In genomic region chr6:13908955-13909381, GRCh38 we compare ENCODE assay signal across 8 cellular contexts. TPM values are rescaled to one million over a fixed set of nuclear protein-coding genes. Genes with fewer than 3 reads are reported as not detected.
DNase-seq lines count a peak whose midpoint lies in the region; ATAC-seq and TF ChIP-seq lines count a peak whose summit lies in the region.

No MANE protein-coding gene starts in this region.

- no peaks in the 10 kb centered on the region for H3K36me3 ChIP-seq in Panc1 (ENCODE audit: control insufficient read depth, insufficient read depth, low read length)
- no peaks in the 10 kb centered on the region for H3K36me3 ChIP-seq in psoas muscle (ENCODE audit: insufficient read depth in 1 of 2, low read depth in 1 of 2)

- TF ChIP-seq CTCF in LNCaP clone FGC (IDR thresholded peaks at IDR 0.05; ENCODE audit: control insufficient read depth, extremely low read depth, insufficient read depth) = peak; percentile 73
- TF ChIP-seq CTCF in Panc1 (IDR thresholded peaks at IDR 0.05) = peak; percentile 89
- peak; percentile 86 for TF ChIP-seq CTCF in psoas muscle (IDR thresholded peaks at IDR 0.05)

- H3K4me1 ChIP-seq in Panc1 (ENCODE audit: control insufficient read depth, insufficient read depth, low read length) = no peaks in the 10 kb centered on the region
- H3K4me1 ChIP-seq in psoas muscle = no peaks in the 10 kb centered on the region

- H3K27ac ChIP-seq in Panc1 (ENCODE audit: low read length) (no peak overlapping the region), psoas muscle (no peak overlapping the region)

- H3K9me3 ChIP-seq in Panc1 (ENCODE audit: control insufficient read depth, insufficient read depth, low read depth, low read length) (no peaks in the 10 kb centered on the region), psoas muscle (no peaks in the 10 kb centered on the region)

- H3K4me3 ChIP-seq in LNCaP clone FGC (ENCODE audit: low read depth, low read length) (no peak overlapping the region), Panc1 (ENCODE audit: low read depth in 2 of 2, low read length in 2 of 2) (no peak overlapping the region), psoas muscle (no peak overlapping the region)

- no TSS peak for BruUV-seq in Panc1 (replicated peaks; lab: Mats Ljungman, UMichigan)

- CTCF ChIA-PET in Panc1 (lab: Charles Lee) = interaction anchor here (1.0 to 2.4 kb wide), 3 partner anchors 35 to 158 kb away, joined by 3 to 22 read pairs (median 11); no protein-coding TSS in a partner anchor

- DNase-seq in SIG-M5 treated with dmso at 0.1 percent for 504 hours (lab: John Stamatoyannopoulos, UW; ENCODE audit: unreplicated experiment) (peak; percentile 52), SIG-M5 (lab: John Stamatoyannopoulos, UW) (no peak), LNCaP clone FGC (ENCODE audit: low read depth) (peak; percentile 64), Panc1 (ENCODE audit: low read depth, low spot score) (no peak), glomerular endothelial cell (ENCODE audit: extremely low read depth, low read depth, low spot score) (peak; percentile 51), psoas muscle (no peak)
- DNase-seq in activated naive CD4-positive, alpha-beta T cell treated with anti-CD3 and anti-CD28 coated beads, Interleukin-2, amount 50 U/mL, for 16 hours = peak; percentile 23

- in situ Hi-C loops in Panc1 (cut with HindIII; ENCODE audit: low pct_unique_long_range_greater_than_20kb, low sequenced_read_pairs) = no loop called here

- H3K27me3 ChIP-seq in Panc1 (ENCODE audit: control insufficient read depth, insufficient read depth, low read length) = no peaks in the 10 kb centered on the region
- peaks cover 0 to 4% (median 0%) of the 10 kb centered on the region in 3 donors for H3K27me3 ChIP-seq in psoas muscle (ENCODE audit: insufficient read depth in 3 of 3, low read length in 2 of 3)

- POLR2A ChIA-PET in Panc1 (lab: Charles Lee) = no interaction called here

- intact Hi-C loops in Panc1 (cut with micrococcal nuclease; ENCODE audit: unreplicated experiment) = loop anchor here (1.0 to 5.0 kb wide), 4 partner anchors 112 to 233 kb away; no protein-coding TSS in a partner anchor
- intact Hi-C loops in psoas muscle (cut with DNase I) = loop anchor here (2.0 to 5.0 kb wide), 4 partner anchors 138 to 236 kb away; no protein-coding TSS in a partner anchor

- ATAC-seq in Panc1 (peak; percentile 90), psoas muscle (peak; percentile 61 to 85 (median 65)), GM21717 (IDR thresholded peaks at IDR 0.05; ENCODE audit: unreplicated experiment) (no peak)

- 0 to 1% (median 1%) methylated on average over 3 of the region's 3 CpGs for WGBS in psoas muscle, 3 donors

RNA-seq across cellular contexts. Expression of gene RNF182, which starts 15.8 kb away (rescaled TPM):
- total RNA-seq in Panc1 (2021; ENCODE audit: unreplicated experiment) = 22.2 TPM
- polyA plus RNA-seq in Panc1 (2012; ENCODE audit: insufficient read length) = 11.5 TPM
- 4.0 and 7.2 TPM in 2 replicates for total RNA-seq in glomerular endothelial cell
- under 1 TPM in 1 of 4 donors, not detected in 3; 0.09 TPM for total RNA-seq in psoas muscle
- polyA plus RNA-seq in psoas muscle = under 1 TPM; 0.01 to 0.05 (median 0.03) TPM

Comparison
In these comparisons a context has a peak if more than half of its experiments do, and no peak if none do; other contexts are left out.
1. DNase-seq: peak in SIG-M5 treated with dmso at 0.1 percent for 504 hours (single experiment), LNCaP clone FGC (single experiment), activated naive CD4-positive, alpha-beta T cell treated with anti-CD3 and anti-CD28 coated beads, Interleukin-2, amount 50 U/mL, for 16 hours (single experiment) and glomerular endothelial cell (single experiment); none in SIG-M5 (single experiment), Panc1 (single experiment) and psoas muscle (0 of 2).
2. Peak in every context shown above with its lines, with median percentiles within 50 percentile points of each other: CTCF ChIP-seq.